Comparison of ENCODE assay signal across 8 cellular contexts in the genomic region with DNA sequence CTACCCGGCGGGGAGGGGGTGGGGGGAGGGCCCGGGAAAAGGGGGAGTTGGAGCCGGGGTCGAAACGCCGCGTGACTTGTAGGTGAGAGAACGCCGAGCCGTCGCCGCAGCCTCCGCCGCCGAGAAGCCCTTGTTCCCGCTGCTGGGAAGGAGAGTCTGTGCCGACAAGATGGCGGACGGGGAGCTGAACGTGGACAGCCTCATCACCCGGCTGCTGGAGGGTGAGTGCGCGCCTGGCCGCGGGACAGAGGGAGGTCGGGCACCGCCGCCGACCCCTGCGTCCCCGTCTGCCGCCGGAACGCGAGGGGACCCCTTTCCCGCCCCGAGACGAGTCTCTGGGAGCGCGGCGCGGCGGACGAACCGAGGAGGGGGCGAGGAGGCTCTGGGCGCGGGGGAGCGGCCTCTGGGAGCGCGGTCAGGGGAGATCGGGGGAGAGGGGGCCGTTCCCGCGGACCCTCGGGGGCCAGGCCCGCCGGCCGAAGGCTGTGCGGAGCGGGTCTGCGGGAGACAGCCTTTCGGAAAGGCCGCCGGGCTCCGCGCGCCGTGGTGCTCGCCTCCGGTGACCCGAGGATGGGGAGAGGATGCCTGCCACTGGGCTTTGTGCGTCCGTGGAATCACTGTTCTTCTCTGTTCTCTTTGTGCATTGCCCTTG. TPM values are rescaled to one million over a fixed set of nuclear protein-coding genes. Genes with fewer than 3 reads are reported as not detected.
DNase-seq lines count a peak whose midpoint lies in the region; ATAC-seq and TF ChIP-seq lines count a peak whose summit lies in the region.

No MANE protein-coding gene starts in this region.

- peak overlapping the region; percentile 70 for H2AFZ ChIP-seq in PC-9

- no TSS peak for BruUV-seq in PC-9 (replicated peaks; lab: Mats Ljungman, UMichigan)

- H3K36me3 ChIP-seq in PC-9 (ENCODE audit: low read depth), result no peaks in the 10 kb centered on the region; the same call in 1 of the 2 replicates
- H3K36me3 ChIP-seq in adrenal gland (replicated peaks in 1 of 2), result no peaks in the 10 kb centered on the region
- H3K36me3 ChIP-seq in gastrocnemius medialis, result no peaks in the 10 kb centered on the region

- peaks cover 25% of the 10 kb centered on the region for H3F3A ChIP-seq in PC-9 (ENCODE audit: insufficient read depth, low read depth)

- intact Hi-C loops in PC-9 (cut with micrococcal nuclease; ENCODE audit: unreplicated experiment), result loop anchor here (1.0 to 10.0 kb wide), 8 partner anchors 35 to 1047 kb away; no protein-coding TSS in a partner anchor
- intact Hi-C loops in adrenal gland (cut with DNase I), result loop anchor here in 1 of 2 donors (5.0 kb wide), 1 partner anchor 155 kb away; no protein-coding TSS in a partner anchor
- intact Hi-C loops in gastrocnemius medialis (cut with DNase I; ENCODE audit: low total_unique reads), result loop anchor here (1.0 to 5.0 kb wide), 6 partner anchors 26 to 355 kb away; no protein-coding TSS in a partner anchor

- H4K20me1 ChIP-seq in PC-9 (ENCODE audit: insufficient read depth), result peaks cover 32% of the 10 kb centered on the region

- in situ Hi-C loops in GM13976 (cut with MboI; ENCODE audit: low sequenced_read_pairs, unreplicated experiment), result loop anchor here (10.0 kb wide), 1 partner anchor 157 kb away; no protein-coding TSS in a partner anchor
- in situ Hi-C loops in gastrocnemius medialis (cut with MboI; ENCODE audit: low sequenced_read_pairs in 4 of 4), result loop anchor here (5.0 to 10.0 kb wide), 3 partner anchors 157 to 167 kb away; no protein-coding TSS in a partner anchor

- TF ChIP-seq POLR2A in adrenal gland (IDR thresholded peaks at IDR 0.05), result no peak
- no peak for TF ChIP-seq POLR2A in gastrocnemius medialis (IDR thresholded peaks at IDR 0.05)

- H3K27me3 ChIP-seq in PC-9 (ENCODE audit: insufficient read depth, low read depth), result no peaks in the 10 kb centered on the region
- H3K27me3 ChIP-seq in adrenal gland, result no peaks in the 10 kb centered on the region
- H3K27me3 ChIP-seq in gastrocnemius medialis, result no peaks in the 10 kb centered on the region

- H3K4me1 ChIP-seq in PC-9 (replicated peaks; ENCODE audit: insufficient read depth) (peaks cover 50% of the 10 kb centered on the region), adrenal gland (replicated peaks in 1 of 2) (peaks cover 18 to 47% of the 10 kb centered on the region in 2 donors), gastrocnemius medialis (peaks cover 50 to 57% of the 10 kb centered on the region in 2 donors)

- H3K9me2 ChIP-seq in PC-9 (ENCODE audit: insufficient read depth), result no peaks in the 10 kb centered on the region

- POLR2A ChIA-PET in PC-9 (lab: Charles Lee; ENCODE audit: unreplicated experiment), result interaction anchor here (0.5 to 1.8 kb wide), 8 partner anchors 65 to 1000 kb away, joined by 3 to 23 read pairs (median 6); no protein-coding TSS in a partner anchor

- no peaks in the 10 kb centered on the region for H3K9me3 ChIP-seq in PC-9 (ENCODE audit: insufficient read depth, low read depth)
- H3K9me3 ChIP-seq in adrenal gland (replicated peaks in 1 of 3), result no peaks in the 10 kb centered on the region
- no peaks in the 10 kb centered on the region for H3K9me3 ChIP-seq in gastrocnemius medialis

- ATAC-seq in HG02840 (IDR thresholded peaks at IDR 0.05; ENCODE audit: low FRiP score, unreplicated experiment) (peak; percentile 44), gastrocnemius medialis (peak; percentile 51 to 52)

- no peak for TF ChIP-seq CTCF in GM13976 (IDR thresholded peaks at IDR 0.05; ENCODE audit: borderline replicate concordance, control extremely low read depth, extremely low read depth, insufficient read depth, missing control alignments)
- no peak for TF ChIP-seq CTCF in PC-9 (conservative IDR thresholded peaks at IDR 0.05)
- no peak for TF ChIP-seq CTCF in adrenal gland (IDR thresholded peaks at IDR 0.05)
- no peak for TF ChIP-seq CTCF in gastrocnemius medialis (IDR thresholded peaks at IDR 0.05 in 4 of 5, conservative IDR thresholded peaks at IDR 0.05 in 1 of 5)

- 0 to 1% (median 0%) methylated on average over 2 to 75 of the region's 75 CpGs for WGBS in adrenal gland, 4 donors

- DNase-seq in AG08396 (ENCODE audit: low spot score) (peak; percentile 28), GM13976 (ENCODE audit: low spot score) (peak; percentile 31), PC-9 (no peak), adrenal gland (peak in 5 of 7 donors; percentile 42 to 67 (median 49)), hypothalamus (lab: John Stamatoyannopoulos, UW) (peak in 36 of 51 donors; percentile 8 to 90 (median 50)), gastrocnemius medialis (peak in 1 of 2 donors; percentile 39), OCI-M2 (lab: John Stamatoyannopoulos, UW; ENCODE audit: unreplicated experiment) (no peak)

- H3K79me2 ChIP-seq in PC-9 (ENCODE audit: low read depth), result peaks cover 69% of the 10 kb centered on the region

- CTCF ChIA-PET in PC-9 (lab: Charles Lee), result interaction anchor here (0.6 to 2.1 kb wide), 3 partner anchors 154 to 1328 kb away, joined by 3 to 18 read pairs (median 8); no protein-coding TSS in a partner anchor

- H3K4me3 ChIP-seq in PC-9 (peak overlapping the region; percentile 93), adrenal gland (peak overlapping the region; percentile 64 to 96 (median 81)), gastrocnemius medialis (peak overlapping the region; percentile 70 to 90 (median 88))

- H3K27ac ChIP-seq in PC-9, result peak overlapping the region; percentile 90
- peak overlapping the region; percentile 94 to 100 (median 98) for H3K27ac ChIP-seq in adrenal gland
- H3K27ac ChIP-seq in gastrocnemius medialis, result peak overlapping the region; percentile 96 to 99 (median 97)

- peak overlapping the region; percentile 98 for H3K4me2 ChIP-seq in PC-9

RNA-seq across cellular contexts. Expression of a gene that starts 0.5 kb away (rescaled TPM):
- total RNA-seq in PC-9 (2021) (231 and 260 TPM in 2 replicates), adrenal gland (100 to 1,000 TPM in 7 of 8 donors, 10 to 100 TPM in 1; 89.4 to 272 (median 225) TPM), gastrocnemius medialis (100 to 1,000 TPM; 230 to 419 (median 317) TPM)
- 100 to 1,000 TPM in 1 of 3 donors, 10 to 100 TPM in 2; 46.7 to 174 (median 56.1) TPM for polyA plus RNA-seq in adrenal gland

RNA-seq across cellular contexts. Expression of a gene that starts 58.6 kb away (rescaled TPM):
- 1.9 and 3.0 TPM in 2 replicates for total RNA-seq in PC-9 (2021)
- under 1 TPM in 6 of 8 donors, not detected in 2; 0.26 to 0.76 (median 0.30) TPM for total RNA-seq in adrenal gland
- polyA plus RNA-seq in adrenal gland, result 1 to 10 TPM in 1 of 3 donors, under 1 TPM in 2; 0.13 to 1.9 (median 0.24) TPM
- total RNA-seq in gastrocnemius medialis, result under 1 TPM in 1 of 4 donors, not detected in 3; 0.31 TPM

Comparison
In these comparisons a context has a peak if more than half of its experiments do, and no peak if none do; other contexts are left out.
1. DNase-seq: peak in AG08396 (single experiment), GM13976 (single experiment), adrenal gland (5 of 7) and hypothalamus (36 of 51); none in PC-9 (0 of 2) and OCI-M2 (single experiment).
2. Peak in every context shown above with its lines, with median percentiles within 50 percentile points of each other: H3K27ac ChIP-seq and H3K4me3 ChIP-seq.